In genomic region chr12:74321381-74321780, GRCh38 we compare ENCODE assay signal across 20 cellular contexts.
"Had no signal": no experiment of that assay in that cellular context is flagged by ENCODE, and none has a peak within 500 bp of the region (broad histone marks: within the 10 kb centered on the region; RNA-seq: fewer than 3 reads in every experiment).

No MANE protein-coding gene starts in this region.

- ATAC-seq: esophagus mucosa; heart left ventricle; left lobe of liver; natural killer cell; pancreas; right cardiac atrium; stimulated activated effector memory CD8-positive, alpha-beta T cell treated with anti-CD3 and anti-CD28 coated beads, Interleukin-12 subunit alpha, Interleukin-12 subunit beta, amount 100 ng/mL, for 72 hours had no signal

- H3K4me3 ChIP-seq: coronary artery, heart left ventricle, pancreas, tibial artery, upper lobe of left lung, uterus had no signal

- H3K9me3 Mint-ChIP-seq: mesothelial cell of epicardium; natural killer cell; neural crest cell; stimulated activated effector memory CD8-positive, alpha-beta T cell treated with anti-CD3 and anti-CD28 coated beads, Interleukin-12 subunit alpha, Interleukin-12 subunit beta, amount 100 ng/mL, for 72 hours; stimulated activated naive CD8-positive, alpha-beta T cell treated with anti-CD3 and anti-CD28 coated beads, Interleukin-15, Interleukin-2, amounts not matched to agents 100 ng/mL and 50 ng/mL, for 24 hours had no signal

- H3K4me3 Mint-ChIP-seq: mesothelial cell of epicardium; natural killer cell; neural crest cell; stimulated activated effector memory CD8-positive, alpha-beta T cell treated with anti-CD3 and anti-CD28 coated beads, Interleukin-12 subunit alpha, Interleukin-12 subunit beta, amount 100 ng/mL, for 72 hours; stimulated activated naive CD8-positive, alpha-beta T cell treated with anti-CD3 and anti-CD28 coated beads, Interleukin-15, Interleukin-2, amounts not matched to agents 100 ng/mL and 50 ng/mL, for 24 hours had no signal

- DNase-seq: effector CD8-positive, alpha-beta T cell; heart left ventricle; hippocampal formation; natural killer cell; occipital lobe; pancreas; stimulated activated CD4-positive, alpha-beta T cell treated with anti-CD3 and anti-CD28 coated beads, Interleukin-4, amount 100 ng/mL, for 1 hour; stimulated activated CD8-positive, alpha-beta memory T cell treated with anti-CD3 and anti-CD28 coated beads, Interleukin-4, amount 100 ng/mL, for 48 hours; tibial artery; uterus had no signal

- H3K27me3 ChIP-seq: heart left ventricle, pancreas, tibial artery, upper lobe of left lung, uterus had no signal

- H3K4me1 ChIP-seq: heart left ventricle, tibial artery, upper lobe of left lung, uterus had no signal

- H3K9me3 ChIP-seq: heart left ventricle, pancreas, tibial artery, upper lobe of left lung, uterus had no signal

- H3K36me3 Mint-ChIP-seq: mesothelial cell of epicardium; natural killer cell; stimulated activated effector memory CD8-positive, alpha-beta T cell treated with anti-CD3 and anti-CD28 coated beads, Interleukin-12 subunit alpha, Interleukin-12 subunit beta, amount 100 ng/mL, for 72 hours had no signal

- H3K36me3 ChIP-seq: heart left ventricle, pancreas, tibial artery, upper lobe of left lung, uterus had no signal

- H3K27ac Mint-ChIP-seq: mesothelial cell of epicardium; natural killer cell; progenitor cell of endocrine pancreas; stimulated activated effector memory CD8-positive, alpha-beta T cell treated with anti-CD3 and anti-CD28 coated beads, Interleukin-12 subunit alpha, Interleukin-12 subunit beta, amount 100 ng/mL, for 72 hours; stimulated activated naive CD8-positive, alpha-beta T cell treated with anti-CD3 and anti-CD28 coated beads, Interleukin-15, Interleukin-2, amounts not matched to agents 100 ng/mL and 50 ng/mL, for 24 hours had no signal

- H3K27ac ChIP-seq: coronary artery, heart left ventricle, pancreas, tibial artery, upper lobe of left lung, uterus had no signal

- H3K4me1 Mint-ChIP-seq: natural killer cell; neural crest cell; stimulated activated effector memory CD8-positive, alpha-beta T cell treated with anti-CD3 and anti-CD28 coated beads, Interleukin-12 subunit alpha, Interleukin-12 subunit beta, amount 100 ng/mL, for 72 hours had no signal

- H3K27me3 Mint-ChIP-seq: progenitor cell of endocrine pancreas; stimulated activated naive CD8-positive, alpha-beta T cell treated with anti-CD3 and anti-CD28 coated beads, Interleukin-15, Interleukin-2, amounts not matched to agents 100 ng/mL and 50 ng/mL, for 24 hours had no signal
